In the genomic region with DNA sequence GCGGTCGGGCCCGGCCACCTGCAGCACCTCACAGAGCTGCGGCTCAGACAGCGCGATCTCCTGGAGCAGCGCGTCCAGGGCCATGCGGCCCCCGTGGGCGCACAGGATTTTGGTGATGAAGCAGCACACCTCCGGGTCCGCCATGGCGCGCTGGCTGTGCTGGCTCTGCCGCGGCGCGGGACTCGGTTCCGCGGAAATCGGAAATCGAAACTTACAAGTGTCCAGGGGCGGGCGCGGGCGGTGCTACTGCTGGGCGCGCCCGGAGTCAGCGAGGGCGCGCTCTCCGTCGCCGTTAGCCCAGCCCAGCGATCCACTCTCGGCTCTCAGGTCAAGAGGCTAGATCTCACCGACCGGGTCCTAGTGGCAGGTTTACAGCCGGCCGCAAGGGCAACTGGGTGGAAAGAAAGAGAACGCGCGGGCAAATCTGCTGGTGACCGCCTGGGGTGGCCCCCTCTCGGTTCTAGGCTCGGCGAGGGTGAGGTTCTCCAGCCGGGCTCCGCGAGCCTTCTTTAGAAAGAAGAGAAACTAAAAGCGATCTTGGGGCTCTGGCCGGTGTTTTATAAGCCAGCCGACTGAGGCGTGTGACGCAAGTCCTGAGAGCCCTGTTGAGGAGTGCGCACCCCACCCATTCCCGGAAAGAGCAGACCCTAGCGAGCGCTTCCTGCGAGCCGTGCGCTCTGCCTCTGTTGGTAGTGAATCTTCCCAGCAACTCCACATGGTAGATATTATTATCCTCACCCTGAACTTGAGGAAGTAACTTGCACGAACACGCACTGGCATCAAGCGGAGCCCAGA, we compare ENCODE assay signal across 1 cellular context.
A peak's percentile ranks its signal among the peaks of the same experiment; 100 is the strongest.
TF ChIP-seq lines count a peak whose summit lies in the region.

A gene (minus strand): TSS at position 533 of the 795 bp plus-strand sequence. CDS start 389 bp downstream, at position 144.

TF ChIP-seq in HepG2, 621 proteins besides CTCF, POLR2A, EP300 and RAD21 (continued from another document and continues in another):
- TF ChIP-seq, protein P1, sequence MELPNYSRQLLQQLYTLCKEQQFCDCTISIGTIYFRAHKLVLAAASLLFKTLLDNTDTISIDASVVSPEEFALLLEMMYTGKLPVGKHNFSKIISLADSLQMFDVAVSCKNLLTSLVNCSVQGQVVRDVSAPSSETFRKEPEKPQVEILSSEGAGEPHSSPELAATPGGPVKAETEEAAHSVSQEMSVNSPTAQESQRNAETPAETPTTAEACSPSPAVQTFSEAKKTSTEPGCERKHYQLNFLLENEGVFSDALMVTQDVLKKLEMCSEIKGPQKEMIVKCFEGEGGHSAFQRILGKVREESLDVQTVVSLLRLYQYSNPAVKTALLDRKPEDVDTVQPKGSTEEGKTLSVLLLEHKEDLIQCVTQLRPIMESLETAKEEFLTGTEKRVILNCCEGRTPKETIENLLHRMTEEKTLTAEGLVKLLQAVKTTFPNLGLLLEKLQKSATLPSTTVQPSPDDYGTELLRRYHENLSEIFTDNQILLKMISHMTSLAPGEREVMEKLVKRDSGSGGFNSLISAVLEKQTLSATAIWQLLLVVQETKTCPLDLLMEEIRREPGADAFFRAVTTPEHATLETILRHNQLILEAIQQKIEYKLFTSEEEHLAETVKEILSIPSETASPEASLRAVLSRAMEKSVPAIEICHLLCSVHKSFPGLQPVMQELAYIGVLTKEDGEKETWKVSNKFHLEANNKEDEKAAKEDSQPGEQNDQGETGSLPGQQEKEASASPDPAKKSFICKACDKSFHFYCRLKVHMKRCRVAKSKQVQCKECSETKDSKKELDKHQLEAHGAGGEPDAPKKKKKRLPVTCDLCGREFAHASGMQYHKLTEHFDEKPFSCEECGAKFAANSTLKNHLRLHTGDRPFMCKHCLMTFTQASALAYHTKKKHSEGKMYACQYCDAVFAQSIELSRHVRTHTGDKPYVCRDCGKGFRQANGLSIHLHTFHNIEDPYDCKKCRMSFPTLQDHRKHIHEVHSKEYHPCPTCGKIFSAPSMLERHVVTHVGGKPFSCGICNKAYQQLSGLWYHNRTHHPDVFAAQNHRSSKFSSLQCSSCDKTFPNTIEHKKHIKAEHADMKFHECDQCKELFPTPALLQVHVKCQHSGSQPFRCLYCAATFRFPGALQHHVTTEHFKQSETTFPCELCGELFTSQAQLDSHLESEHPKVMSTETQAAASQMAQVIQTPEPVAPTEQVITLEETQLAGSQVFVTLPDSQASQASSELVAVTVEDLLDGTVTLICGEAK (IDR thresholded peaks at IDR 0.05): no peak
- TF ChIP-seq, protein P1 (CRISPR knock-in tag; IDR thresholded peaks at IDR 0.05): 0 out of 2 replicates have a peak, but pooled peaks have one; percentile 22
- TF ChIP-seq, protein P2, sequence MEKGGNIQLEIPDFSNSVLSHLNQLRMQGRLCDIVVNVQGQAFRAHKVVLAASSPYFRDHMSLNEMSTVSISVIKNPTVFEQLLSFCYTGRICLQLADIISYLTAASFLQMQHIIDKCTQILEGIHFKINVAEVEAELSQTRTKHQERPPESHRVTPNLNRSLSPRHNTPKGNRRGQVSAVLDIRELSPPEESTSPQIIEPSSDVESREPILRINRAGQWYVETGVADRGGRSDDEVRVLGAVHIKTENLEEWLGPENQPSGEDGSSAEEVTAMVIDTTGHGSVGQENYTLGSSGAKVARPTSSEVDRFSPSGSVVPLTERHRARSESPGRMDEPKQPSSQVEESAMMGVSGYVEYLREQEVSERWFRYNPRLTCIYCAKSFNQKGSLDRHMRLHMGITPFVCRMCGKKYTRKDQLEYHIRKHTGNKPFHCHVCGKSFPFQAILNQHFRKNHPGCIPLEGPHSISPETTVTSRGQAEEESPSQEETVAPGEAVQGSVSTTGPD (CRISPR knock-in tag; IDR thresholded peaks at IDR 0.05): peak; percentile 85
- TF ChIP-seq POLR2G (IDR thresholded peaks at IDR 0.05; ENCODE audit: low read depth, low read length): peak; percentile 92
- TF ChIP-seq RFXAP (CRISPR knock-in tag; IDR thresholded peaks at IDR 0.05; ENCODE audit: borderline replicate concordance): peak; percentile 87
- peak; percentile 46 for TF ChIP-seq ZNF331 (CRISPR knock-in tag; IDR thresholded peaks at IDR 0.05)
- peak; percentile 30; the same call in 1 of the 2 replicates for TF ChIP-seq FOXK1 (CRISPR knock-in tag; IDR thresholded peaks at IDR 0.05; ENCODE audit: borderline replicate concordance, low read depth)
- peak; percentile 84; the same call in 1 of the 2 replicates for TF ChIP-seq CENPT (CRISPR knock-in tag; IDR thresholded peaks at IDR 0.05; ENCODE audit: low read depth)
- TF ChIP-seq, protein P3, sequence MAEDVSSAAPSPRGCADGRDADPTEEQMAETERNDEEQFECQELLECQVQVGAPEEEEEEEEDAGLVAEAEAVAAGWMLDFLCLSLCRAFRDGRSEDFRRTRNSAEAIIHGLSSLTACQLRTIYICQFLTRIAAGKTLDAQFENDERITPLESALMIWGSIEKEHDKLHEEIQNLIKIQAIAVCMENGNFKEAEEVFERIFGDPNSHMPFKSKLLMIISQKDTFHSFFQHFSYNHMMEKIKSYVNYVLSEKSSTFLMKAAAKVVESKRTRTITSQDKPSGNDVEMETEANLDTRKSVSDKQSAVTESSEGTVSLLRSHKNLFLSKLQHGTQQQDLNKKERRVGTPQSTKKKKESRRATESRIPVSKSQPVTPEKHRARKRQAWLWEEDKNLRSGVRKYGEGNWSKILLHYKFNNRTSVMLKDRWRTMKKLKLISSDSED (CRISPR knock-in tag; IDR thresholded peaks at IDR 0.05): no peak
- TF ChIP-seq, protein P4, sequence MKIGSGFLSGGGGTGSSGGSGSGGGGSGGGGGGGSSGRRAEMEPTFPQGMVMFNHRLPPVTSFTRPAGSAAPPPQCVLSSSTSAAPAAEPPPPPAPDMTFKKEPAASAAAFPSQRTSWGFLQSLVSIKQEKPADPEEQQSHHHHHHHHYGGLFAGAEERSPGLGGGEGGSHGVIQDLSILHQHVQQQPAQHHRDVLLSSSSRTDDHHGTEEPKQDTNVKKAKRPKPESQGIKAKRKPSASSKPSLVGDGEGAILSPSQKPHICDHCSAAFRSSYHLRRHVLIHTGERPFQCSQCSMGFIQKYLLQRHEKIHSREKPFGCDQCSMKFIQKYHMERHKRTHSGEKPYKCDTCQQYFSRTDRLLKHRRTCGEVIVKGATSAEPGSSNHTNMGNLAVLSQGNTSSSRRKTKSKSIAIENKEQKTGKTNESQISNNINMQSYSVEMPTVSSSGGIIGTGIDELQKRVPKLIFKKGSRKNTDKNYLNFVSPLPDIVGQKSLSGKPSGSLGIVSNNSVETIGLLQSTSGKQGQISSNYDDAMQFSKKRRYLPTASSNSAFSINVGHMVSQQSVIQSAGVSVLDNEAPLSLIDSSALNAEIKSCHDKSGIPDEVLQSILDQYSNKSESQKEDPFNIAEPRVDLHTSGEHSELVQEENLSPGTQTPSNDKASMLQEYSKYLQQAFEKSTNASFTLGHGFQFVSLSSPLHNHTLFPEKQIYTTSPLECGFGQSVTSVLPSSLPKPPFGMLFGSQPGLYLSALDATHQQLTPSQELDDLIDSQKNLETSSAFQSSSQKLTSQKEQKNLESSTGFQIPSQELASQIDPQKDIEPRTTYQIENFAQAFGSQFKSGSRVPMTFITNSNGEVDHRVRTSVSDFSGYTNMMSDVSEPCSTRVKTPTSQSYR (CRISPR knock-in tag; IDR thresholded peaks at IDR 0.05; ENCODE audit: borderline replicate concordance): no peak
- TF ChIP-seq MAFF (IDR thresholded peaks at IDR 0.05; ENCODE audit: low read depth, low read length): no peak
- no peak; the same call in 1 of the 2 replicates for TF ChIP-seq ZNF556 (CRISPR knock-in tag; IDR thresholded peaks at IDR 0.05; ENCODE audit: borderline replicate concordance)
- no peak for TF ChIP-seq ZNF354B (CRISPR knock-in tag; IDR thresholded peaks at IDR 0.05)
- TF ChIP-seq, protein P5, sequence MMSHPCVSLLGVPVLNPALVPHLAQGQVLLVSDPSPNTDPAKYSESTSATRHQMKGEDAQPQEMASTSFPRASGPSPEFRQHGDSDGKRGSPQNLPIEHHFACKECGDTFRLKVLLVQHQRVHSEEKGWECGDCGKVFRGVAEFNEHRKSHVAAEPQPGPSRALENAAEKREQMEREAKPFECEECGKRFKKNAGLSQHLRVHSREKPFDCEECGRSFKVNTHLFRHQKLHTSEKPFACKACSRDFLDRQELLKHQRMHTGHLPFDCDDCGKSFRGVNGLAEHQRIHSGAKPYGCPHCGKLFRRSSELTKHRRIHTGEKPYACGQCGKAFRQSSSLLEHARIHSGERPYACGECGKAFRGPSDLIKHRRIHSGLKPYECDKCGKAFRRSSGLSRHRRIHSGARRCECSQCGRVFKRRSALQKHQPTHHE (CRISPR knock-in tag; IDR thresholded peaks at IDR 0.05; ENCODE audit: borderline replicate concordance): peak; percentile 91; the same call in 1 of the 2 replicates
- TF ChIP-seq ZNF143 (CRISPR knock-in tag; IDR thresholded peaks at IDR 0.05): peak; percentile 72
- TF ChIP-seq RAD51 (IDR thresholded peaks at IDR 0.05; ENCODE audit: borderline replicate concordance): no peak
- no peak; the same call in 1 of the 2 replicates for TF ChIP-seq ZNF264 (CRISPR knock-in tag; IDR thresholded peaks at IDR 0.05)
- TF ChIP-seq REPIN1 (CRISPR knock-in tag; IDR thresholded peaks at IDR 0.05; ENCODE audit: borderline replicate concordance, low read depth): no peak; the same call in none of the 2 replicates
- TF ChIP-seq, protein P6, sequence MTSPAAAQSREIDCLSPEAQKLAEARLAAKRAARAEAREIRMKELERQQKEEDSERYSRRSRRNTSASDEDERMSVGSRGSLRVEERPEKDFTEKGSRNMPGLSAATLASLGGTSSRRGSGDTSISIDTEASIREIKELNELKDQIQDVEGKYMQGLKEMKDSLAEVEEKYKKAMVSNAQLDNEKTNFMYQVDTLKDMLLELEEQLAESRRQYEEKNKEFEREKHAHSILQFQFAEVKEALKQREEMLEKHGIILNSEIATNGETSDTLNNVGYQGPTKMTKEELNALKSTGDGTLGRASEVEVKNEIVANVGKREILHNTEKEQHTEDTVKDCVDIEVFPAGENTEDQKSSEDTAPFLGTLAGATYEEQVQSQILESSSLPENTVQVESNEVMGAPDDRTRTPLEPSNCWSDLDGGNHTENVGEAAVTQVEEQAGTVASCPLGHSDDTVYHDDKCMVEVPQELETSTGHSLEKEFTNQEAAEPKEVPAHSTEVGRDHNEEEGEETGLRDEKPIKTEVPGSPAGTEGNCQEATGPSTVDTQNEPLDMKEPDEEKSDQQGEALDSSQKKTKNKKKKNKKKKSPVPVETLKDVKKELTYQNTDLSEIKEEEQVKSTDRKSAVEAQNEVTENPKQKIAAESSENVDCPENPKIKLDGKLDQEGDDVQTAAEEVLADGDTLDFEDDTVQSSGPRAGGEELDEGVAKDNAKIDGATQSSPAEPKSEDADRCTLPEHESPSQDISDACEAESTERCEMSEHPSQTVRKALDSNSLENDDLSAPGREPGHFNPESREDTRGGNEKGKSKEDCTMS (CRISPR knock-in tag; conservative IDR thresholded peaks at IDR 0.05): no peak
- TF ChIP-seq, protein P7, sequence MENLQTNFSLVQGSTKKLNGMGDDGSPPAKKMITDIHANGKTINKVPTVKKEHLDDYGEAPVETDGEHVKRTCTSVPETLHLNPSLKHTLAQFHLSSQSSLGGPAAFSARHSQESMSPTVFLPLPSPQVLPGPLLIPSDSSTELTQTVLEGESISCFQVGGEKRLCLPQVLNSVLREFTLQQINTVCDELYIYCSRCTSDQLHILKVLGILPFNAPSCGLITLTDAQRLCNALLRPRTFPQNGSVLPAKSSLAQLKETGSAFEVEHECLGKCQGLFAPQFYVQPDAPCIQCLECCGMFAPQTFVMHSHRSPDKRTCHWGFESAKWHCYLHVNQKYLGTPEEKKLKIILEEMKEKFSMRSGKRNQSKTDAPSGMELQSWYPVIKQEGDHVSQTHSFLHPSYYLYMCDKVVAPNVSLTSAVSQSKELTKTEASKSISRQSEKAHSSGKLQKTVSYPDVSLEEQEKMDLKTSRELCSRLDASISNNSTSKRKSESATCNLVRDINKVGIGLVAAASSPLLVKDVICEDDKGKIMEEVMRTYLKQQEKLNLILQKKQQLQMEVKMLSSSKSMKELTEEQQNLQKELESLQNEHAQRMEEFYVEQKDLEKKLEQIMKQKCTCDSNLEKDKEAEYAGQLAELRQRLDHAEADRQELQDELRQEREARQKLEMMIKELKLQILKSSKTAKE (CRISPR knock-in tag; IDR thresholded peaks at IDR 0.05; ENCODE audit: borderline replicate concordance): no peak; the same call in 1 of the 2 replicates
- no peak for TF ChIP-seq U2AF1 (optimal IDR thresholded peaks at IDR 0.05; ENCODE audit: low read depth, low read length)
- no peak for TF ChIP-seq RBM22 (optimal IDR thresholded peaks at IDR 0.05; ENCODE audit: low read length)
- TF ChIP-seq RCOR2 (CRISPR knock-in tag; IDR thresholded peaks at IDR 0.05): no peak
- no peak; the same call in 1 of the 2 replicates for TF ChIP-seq ZNF772 (CRISPR knock-in tag; IDR thresholded peaks at IDR 0.05)
- TF ChIP-seq HCFC1 (IDR thresholded peaks at IDR 0.05; ENCODE audit: low read depth, low read length): no peak
- TF ChIP-seq GABPB1 (CRISPR knock-in tag; IDR thresholded peaks at IDR 0.05): peak; percentile 79
- peak; percentile 20; the same call in 1 of the 2 replicates for TF ChIP-seq ZNF703 (CRISPR knock-in tag; IDR thresholded peaks at IDR 0.05; ENCODE audit: borderline replicate concordance)
- no peak for TF ChIP-seq ZNF879 (CRISPR knock-in tag; IDR thresholded peaks at IDR 0.05)
- TF ChIP-seq ZNF3 (CRISPR knock-in tag; IDR thresholded peaks at IDR 0.05): no peak
- no peak; the same call in 1 of the 2 replicates for TF ChIP-seq ZFP82 (CRISPR knock-in tag; IDR thresholded peaks at IDR 0.05; ENCODE audit: borderline replicate concordance)
- TF ChIP-seq ZIK1 (CRISPR knock-in tag; IDR thresholded peaks at IDR 0.05; ENCODE audit: borderline replicate concordance, low read depth): peak; percentile 38; the same call in 1 of the 2 replicates
- TF ChIP-seq PHB2 (IDR thresholded peaks at IDR 0.05; ENCODE audit: partially characterized antibody): no peak
